Comparison of ENCODE assay signal across 8 cellular contexts in the genomic region with DNA sequence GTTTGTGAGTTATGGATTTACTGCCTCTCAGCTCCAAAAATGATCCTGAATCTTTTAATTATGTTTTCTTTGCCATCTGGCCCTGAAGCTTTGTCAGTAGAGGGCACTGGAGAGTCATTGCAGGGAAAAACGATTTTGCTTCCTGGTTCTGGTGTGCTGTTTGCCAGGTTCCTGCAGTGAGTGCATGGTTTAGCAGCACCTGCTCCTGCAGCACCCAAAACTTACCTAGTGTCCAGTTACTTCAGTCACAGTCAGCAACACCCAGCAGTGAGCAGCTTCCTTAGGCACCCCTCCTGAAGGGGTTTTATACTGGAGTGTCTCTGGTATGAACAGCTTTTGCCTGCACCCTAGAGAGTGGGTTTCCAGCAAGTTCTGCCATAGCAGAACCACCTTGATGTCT. TPM values are rescaled to one million over a fixed set of nuclear protein-coding genes. Genes with fewer than 3 reads are reported as not detected.
DNase-seq lines count a peak whose midpoint lies in the region; ATAC-seq and TF ChIP-seq lines count a peak whose summit lies in the region.

No MANE protein-coding gene starts in this region.

- intact Hi-C loops in PC-3 (cut with micrococcal nuclease) (loop anchor here (1.0 to 2.0 kb wide), 2 partner anchors 108 to 178 kb away; a partner anchor contains a TSS), prostate gland (cut with DNase I) (loop anchor here (5.0 to 10.0 kb wide), 2 partner anchors 38 to 176 kb away; no protein-coding TSS in a partner anchor)

- no peaks in the 10 kb centered on the region for H3K79me2 ChIP-seq in PC-3 (ENCODE audit: low read length)

- DNase-seq in DMS79 treated with DMSO at 0.1 percent for 48 hours (lab: John Stamatoyannopoulos, UW) (peak; percentile 69), LNCaP clone FGC (ENCODE audit: low read depth) (peak; percentile 56), PC-3 (peak; percentile 78), glomerular visceral epithelial cell (ENCODE audit: extremely low spot score) (peak; percentile 48), prostate gland (ENCODE audit: low spot score) (peak; percentile 43)
- DNase-seq in activated effector memory CD4-positive, alpha-beta T cell treated with anti-CD3 and anti-CD28 coated beads, Interleukin-2, amount 50 U/mL, for 16 hours: peak; percentile 73

- no TSS peak for BruUV-seq in PC-3 (replicated peaks; lab: Mats Ljungman, UMichigan)

- ATAC-seq in PC-3: peak; percentile 80
- ATAC-seq in HG02588 (IDR thresholded peaks at IDR 0.05; ENCODE audit: unreplicated experiment): no peak
- ATAC-seq in HG03378 (IDR thresholded peaks at IDR 0.05; ENCODE audit: unreplicated experiment): no peak

- POLR2A ChIA-PET in PC-3 (lab: Charles Lee; ENCODE audit: unreplicated experiment): no interaction called here

- peak overlapping the region; percentile 20; the same call in 1 of the 2 replicates for H3K4me2 ChIP-seq in PC-3 (ENCODE audit: low read length)

- peaks cover 16% of the 10 kb centered on the region for H3K9me3 ChIP-seq in PC-3 (ENCODE audit: low read length)
- no peaks in the 10 kb centered on the region for H3K9me3 ChIP-seq in prostate gland

- H2AFZ ChIP-seq in PC-3 (ENCODE audit: low read length): peak overlapping the region; percentile 63

- TF ChIP-seq POLR2A in prostate gland (IDR thresholded peaks at IDR 0.05): no peak

- H3K27ac ChIP-seq in PC-3 (ENCODE audit: low read length): no peak overlapping the region
- no peak overlapping the region for H3K27ac ChIP-seq in prostate gland

- WGBS in prostate gland: 8% methylated on average over 1 of the region's 1 CpG

- no peaks in the 10 kb centered on the region for H3F3A ChIP-seq in PC-3 (ENCODE audit: low read length, unreplicated experiment)

- no peaks in the 10 kb centered on the region for H4K20me1 ChIP-seq in PC-3 (ENCODE audit: low read length)

- H3K36me3 ChIP-seq in PC-3 (ENCODE audit: low read depth, low read length): no peaks in the 10 kb centered on the region
- H3K36me3 ChIP-seq in prostate gland: no peaks in the 10 kb centered on the region

- no peak overlapping the region for H3K4me3 ChIP-seq in LNCaP clone FGC (ENCODE audit: low read depth, low read length)
- H3K4me3 ChIP-seq in PC-3 (ENCODE audit: low read length): no peak overlapping the region
- no peak overlapping the region for H3K4me3 ChIP-seq in prostate gland

- H3K27me3 ChIP-seq in PC-3 (ENCODE audit: low read length) (no peaks in the 10 kb centered on the region), prostate gland (replicated peaks; ENCODE audit: insufficient read depth) (no peaks in the 10 kb centered on the region)

- H3K4me1 ChIP-seq in PC-3 (ENCODE audit: insufficient read depth, low read length): no peaks in the 10 kb centered on the region
- no peaks in the 10 kb centered on the region for H3K4me1 ChIP-seq in prostate gland (replicated peaks)

- no peak overlapping the region for H3K9ac ChIP-seq in PC-3 (ENCODE audit: low read length)

- TF ChIP-seq CTCF in LNCaP clone FGC (IDR thresholded peaks at IDR 0.05; ENCODE audit: control insufficient read depth, extremely low read depth, insufficient read depth) (peak; percentile 87), PC-3 (conservative IDR thresholded peaks at IDR 0.05; ENCODE audit: low read depth, low read length) (peak; percentile 89), prostate gland (IDR thresholded peaks at IDR 0.05) (peak; percentile 29 to 74 (median 62))

- CTCF ChIA-PET in PC-3 (lab: Charles Lee): interaction anchor here (0.6 to 1.0 kb wide), 6 partner anchors 9 to 228 kb away, joined by 3 to 5 read pairs (median 3); no protein-coding TSS in a partner anchor

- H3K9me2 ChIP-seq in PC-3 (replicated peaks; ENCODE audit: low read length): no peaks in the 10 kb centered on the region

RNA-seq across cellular contexts. Expression of a gene that starts 6.0 kb away (rescaled TPM):
- total RNA-seq in PC-3 (2014; rRNA removed) (48.1 and 56.0 TPM in 2 replicates), prostate gland (100 to 1,000 TPM in 1 of 2 donors, 10 to 100 TPM in 1; 74.8 to 100 TPM)

RNA-seq across cellular contexts. Expression of a gene that starts 55.9 kb away (rescaled TPM):
- total RNA-seq in PC-3 (2014; rRNA removed): not detected in 2 replicates
- total RNA-seq in prostate gland: not detected

RNA-seq across cellular contexts. Expression of a gene that starts 58.2 kb away (rescaled TPM):
- total RNA-seq in PC-3 (2014; rRNA removed) (not detected in 2 replicates), prostate gland (not detected)
